Comparison of ENCODE assay signal across 9 cellular contexts in the genomic region with DNA sequence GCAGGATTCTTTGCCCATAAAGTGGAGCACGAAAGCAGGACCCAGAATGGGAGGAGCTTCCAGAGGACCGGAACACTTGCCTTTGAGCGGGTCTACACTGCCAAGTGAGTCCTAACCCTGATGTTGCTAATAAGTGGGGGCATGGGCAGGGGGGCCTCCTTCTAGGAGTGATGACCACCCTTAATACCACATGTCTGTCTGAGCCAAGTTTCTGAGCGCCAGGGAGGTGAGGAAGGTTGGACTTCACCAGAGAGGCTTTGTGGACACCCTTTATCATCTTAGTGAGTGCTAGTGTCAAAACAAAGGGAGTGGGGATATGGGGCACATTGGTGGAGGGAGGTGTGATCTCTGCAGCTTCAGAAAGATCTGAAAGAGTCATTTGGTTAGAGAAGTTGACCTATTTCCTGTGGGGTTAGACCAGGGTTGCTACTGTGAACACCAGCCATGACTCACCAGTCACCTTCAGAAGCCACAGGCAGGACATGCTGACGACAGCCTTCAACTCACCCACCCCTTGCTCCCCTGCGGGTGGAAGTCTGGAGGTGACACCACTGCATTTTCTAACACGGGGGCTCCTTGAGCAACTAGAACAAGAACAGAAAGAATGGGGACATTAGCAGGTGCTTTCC. TPM values are rescaled to one million over a fixed set of nuclear protein-coding genes. Genes with fewer than 3 reads are reported as not detected.
A peak's percentile ranks its signal among the peaks of the same experiment; 100 is the strongest.
DNase-seq lines count a peak whose midpoint lies in the region; ATAC-seq and TF ChIP-seq lines count a peak whose summit lies in the region.
"Had no signal": no experiment of that assay in that cellular context is flagged by ENCODE, and none has a peak within 500 bp of the region (broad histone marks: within the 10 kb centered on the region; RNA-seq: fewer than 3 reads in every experiment).

No MANE protein-coding gene starts in this region.

- DNase-seq in GM13977 (ENCODE audit: low spot score) (peak; percentile 82), NOMO-1 (lab: John Stamatoyannopoulos, UW; ENCODE audit: unreplicated experiment in 2 of 2) (peak; percentile 88 to 99), activated T-cell treated with anti-CD3 and anti-CD28 coated beads for 48 hours (ENCODE audit: low read depth) (peak; percentile 75), right cardiac atrium (peak in 1 of 3 donors; percentile 56), NCI-H128 (lab: John Stamatoyannopoulos, UW; ENCODE audit: unreplicated experiment) (no peak), NCI-H2171 (lab: John Stamatoyannopoulos, UW) (no peak)
- peak; percentile 51 to 82 (median 77) for DNase-seq in stimulated activated CD4-positive, alpha-beta T cell treated with anti-CD3 and anti-CD28 coated beads, TNF-alpha, amount 100 ng/mL, for 24 hours (ENCODE audit: low read depth in 3 of 3)

- no peak for TF ChIP-seq CTCF in GM13977 (IDR thresholded peaks at IDR 0.05; ENCODE audit: extremely low read depth, insufficient read depth, missing control alignments)

- H3K27me3 ChIP-seq in right cardiac atrium (ENCODE audit: control insufficient read depth, insufficient read depth), result no peaks in the 10 kb centered on the region

- H3K4me3 ChIP-seq in right cardiac atrium (ENCODE audit: low read length), result no peak overlapping the region

- ATAC-seq in HG02642 (IDR thresholded peaks at IDR 0.05; ENCODE audit: poor library complexity, unreplicated experiment), result peak; percentile 95
- peak in 1 of 2 donors; percentile 49 for ATAC-seq in right cardiac atrium

- H3K27ac ChIP-seq in right cardiac atrium (ENCODE audit: low read length), result peak overlapping the region; percentile 5

- 82% methylated on average over 7 of the region's 7 CpGs for WGBS in right cardiac atrium

- intact Hi-C loops in right cardiac atrium (cut with DNase I), result no loop called here

- H3K4me1 ChIP-seq in right cardiac atrium (ENCODE audit: control insufficient read depth, insufficient read depth, low read length), result peaks cover 8% of the 10 kb centered on the region

- no peaks in the 10 kb centered on the region for H3K9me3 ChIP-seq in right cardiac atrium (ENCODE audit: control insufficient read depth, low read length)

- in situ Hi-C loops in GM13977 (cut with MboI; ENCODE audit: low pct_unique_long_range_greater_than_20kb, low sequenced_read_pairs, unreplicated experiment), result no loop called here

RNA-seq across cellular contexts. Expression of a gene that starts 8.8 kb away (rescaled TPM):
- 10 to 100 TPM in 1 of 4 donors, 1 to 10 TPM in 3; 3.3 to 12.4 (median 8.2) TPM for total RNA-seq in right cardiac atrium
- 1.9 TPM for polyA plus RNA-seq in right cardiac atrium
- total RNA-seq: SK-MEL-5 had no signal

Comparison
In these comparisons a context has a peak if more than half of its experiments do, and no peak if none do; other contexts are left out.
1. DNase-seq: peak in GM13977 (single experiment), NOMO-1 (2 of 2), activated T-cell treated with anti-CD3 and anti-CD28 coated beads for 48 hours (single experiment) and stimulated activated CD4-positive, alpha-beta T cell treated with anti-CD3 and anti-CD28 coated beads, TNF-alpha, amount 100 ng/mL, for 24 hours (3 of 3); none in NCI-H128 (single experiment) and NCI-H2171 (single experiment).